33 cellular contexts compared by ENCODE assay signal in the genomic region with DNA sequence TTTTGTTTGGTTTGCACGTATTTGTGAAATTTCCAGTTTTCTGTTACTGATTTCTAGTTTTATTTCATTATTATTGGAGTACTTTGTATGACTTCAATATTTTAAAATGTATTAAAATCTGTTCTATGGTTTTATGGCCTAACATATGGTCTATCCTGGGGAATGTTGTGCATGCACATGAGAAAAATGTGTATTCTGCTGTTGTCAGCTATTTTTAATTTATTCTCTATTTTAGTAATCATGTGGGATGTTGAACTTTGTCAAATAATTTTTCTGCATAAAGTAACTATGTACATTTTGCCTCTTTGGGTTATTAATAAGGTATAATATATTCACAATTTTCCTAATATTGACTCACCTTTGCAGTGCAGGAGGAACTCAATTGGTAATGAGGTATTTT. TPM values are rescaled to one million over a fixed set of nuclear protein-coding genes. Genes with fewer than 3 reads are reported as not detected.
"Had no signal": no experiment of that assay in that cellular context is flagged by ENCODE, and none has a peak within 500 bp of the region (broad histone marks: within the 10 kb centered on the region; RNA-seq: fewer than 3 reads in every experiment).

No MANE protein-coding gene starts in this region.

- H3K4me3 ChIP-seq: neural progenitor cell, ovary, psoas muscle, skin epidermis, smooth muscle cell, spleen, suprapubic skin, testis, tibial artery, transverse colon, upper lobe of right lung, uterus had no signal

- ATAC-seq: natural killer cell; psoas muscle; right cardiac atrium; sciatic nerve; stimulated activated memory B cell treated with anti-CD40 and anti-IgM and Interleukin-4, amounts not matched to agents 10 μg/mL and 1 μg/mL and 100 μg/mL, for 72 hours; stimulated activated naive CD8-positive, alpha-beta T cell treated with anti-CD3 and anti-CD28 coated beads, Interleukin-15, amount 100 ng/mL, for 72 hours; stimulated activated naive CD8-positive, alpha-beta T cell treated with anti-CD3 and anti-CD28 coated beads, Interleukin-15, Interleukin-2, amounts not matched to agents 100 U/mL and 50 U/mL, for 24 hours; upper lobe of right lung had no signal

- H3K4me1 ChIP-seq: parathyroid adenoma, psoas muscle, spleen, suprapubic skin, testis, tibial artery, transverse colon, upper lobe of right lung, uterus had no signal

- H3K79me2 ChIP-seq: parathyroid adenoma had no signal

- DNase-seq: natural killer cell; occipital lobe; ovary; posterior cingulate gyrus; psoas muscle; right cardiac atrium; spleen; stimulated activated CD4-positive, alpha-beta T cell treated with anti-CD3 and anti-CD28 coated beads, Interleukin-12 subunit alpha, Interleukin-12 subunit beta, amount 100 ng/mL, for 4 hours; stimulated activated CD4-positive, alpha-beta T cell treated with anti-CD3 and anti-CD28 coated beads, Interleukin-1b, Interleukin-23, amount 100 ng/mL, for 48 hours; stimulated activated CD4-positive, alpha-beta T cell treated with anti-CD3 and anti-CD28 coated beads, Interleukin-4, amount 100 ng/mL, for 1 hour; stimulated activated CD4-positive, alpha-beta T cell treated with anti-CD3 and anti-CD28 coated beads, Interleukin-4, amount 100 ng/mL, for 4 hours; stimulated activated CD8-positive, alpha-beta memory T cell treated with anti-CD3 and anti-CD28 coated beads, Interleukin-4, amount 100 ng/mL, for 48 hours; stimulated activated naive CD4-positive, alpha-beta T cell; stimulated activated naive CD8-positive, alpha-beta T cell treated with anti-CD3 and anti-CD28 coated beads, Interleukin-15, amount 100 ng/mL, for 72 hours; stimulated activated naive CD8-positive, alpha-beta T cell treated with anti-CD3 and anti-CD28 coated beads, Interleukin-15, Interleukin-2, amounts not matched to agents 100 U/mL and 50 U/mL, for 24 hours; substantia nigra; testis; tibial artery; transverse colon; upper lobe of right lung; uterus had no signal

- H3K36me3 ChIP-seq: ovary, spleen, suprapubic skin, tibial artery, transverse colon, upper lobe of right lung, uterus had no signal

- H3K9ac ChIP-seq: neural progenitor cell, parathyroid adenoma had no signal

- H3K4me2 ChIP-seq: neural progenitor cell, smooth muscle cell had no signal

- H3K9me3 ChIP-seq: ovary, suprapubic skin, testis, upper lobe of right lung, uterus had no signal

- H2AFZ ChIP-seq: neural progenitor cell, parathyroid adenoma had no signal

- H3K27ac ChIP-seq: neural progenitor cell, ovary, parathyroid adenoma, psoas muscle, skin epidermis, spleen, suprapubic skin, testis, tibial artery, transverse colon, upper lobe of right lung, uterus had no signal

- H3K27me3 ChIP-seq: neural progenitor cell, ovary, testis, transverse colon, upper lobe of right lung, uterus had no signal

RNA-seq across cellular contexts. Expression of gene EBLN1, which starts 46.7 kb away (rescaled TPM):
- total RNA-seq: natural killer cell, occipital lobe, osteoblast, ovary, progenitor cell of endocrine pancreas, psoas muscle, renal cortical epithelial cell, right cardiac atrium, sciatic nerve, smooth muscle cell, spleen, suprapubic skin, transverse colon, upper lobe of right lung, urinary bladder had no signal
- polyA plus RNA-seq: neural cell, ovary, psoas muscle, right cardiac atrium, smooth muscle cell, spleen, urinary bladder had no signal
